In genomic region chr2:232621186-232621585, GRCh38 we compare ENCODE assay signal across 7 cellular contexts. TPM values are rescaled to one million over a fixed set of nuclear protein-coding genes. Genes with fewer than 3 reads are reported as not detected.
"Had no signal": no experiment of that assay in that cellular context is flagged by ENCODE, and none has a peak within 500 bp of the region (broad histone marks: within the 10 kb centered on the region; RNA-seq: fewer than 3 reads in every experiment).

No MANE protein-coding gene starts in this region.

- H3K27ac ChIP-seq: HL-60 had no signal

- FAIRE-seq: HepG2 had no signal

- DNase-seq: GOT3, H9, HCEC 1CT, KBM-7 had no signal

RNA-seq across cellular contexts. Expression of gene EFHD1, which starts 12.2 kb away (rescaled TPM):
- total RNA-seq: HT1080 had no signal
- polyA plus RNA-seq: HepG2 had no signal
